Comparison of ENCODE assay signal across 8 cellular contexts in genomic region chr2:233061591-233062446, GRCh38.
DNase-seq lines count a peak whose midpoint lies in the region; ATAC-seq and TF ChIP-seq lines count a peak whose summit lies in the region.

No MANE protein-coding gene starts in this region.

- ATAC-seq in HG03039 (IDR thresholded peaks at IDR 0.05; ENCODE audit: unreplicated experiment), result peak; percentile 21

- H3K27me3 ChIP-seq in WERI-Rb-1 (ENCODE audit: insufficient read depth, low read depth, severe bottlenecking), result no peaks in the 10 kb centered on the region
- H3K27me3 ChIP-seq in rectal smooth muscle tissue (ENCODE audit: control insufficient read depth, insufficient read depth, low read length), result no peaks in the 10 kb centered on the region

- H3K27ac ChIP-seq in WERI-Rb-1 (peak overlapping the region; percentile 24; the same call in 1 of the 2 replicates), rectal smooth muscle tissue (ENCODE audit: low read depth, low read length) (peak overlapping the region; percentile 17)

- H3K4me3 ChIP-seq in WERI-Rb-1 (ENCODE audit: low read depth, low read length) (no peak overlapping the region), foreskin fibroblast (ENCODE audit: low read depth in 1 of 2, low read length in 2 of 2) (no peak overlapping the region), rectal smooth muscle tissue (ENCODE audit: low read length) (peak overlapping the region; percentile 59)

- H3K9me3 ChIP-seq in WERI-Rb-1 (ENCODE audit: severe bottlenecking), result no peaks in the 10 kb centered on the region

- TF ChIP-seq CTCF in WERI-Rb-1 (IDR thresholded peaks at IDR 0.05; ENCODE audit: low read depth, low read length), result peak; percentile 25; the same call in 1 of the 2 replicates
- TF ChIP-seq CTCF in foreskin fibroblast (IDR thresholded peaks at IDR 0.05; ENCODE audit: low read depth, low read length), result peak; percentile 13

- no peak overlapping the region for H3K9ac ChIP-seq in rectal smooth muscle tissue (ENCODE audit: low read length)

- peak; percentile 21 to 30 for DNase-seq in NOMO-1 (lab: John Stamatoyannopoulos, UW; ENCODE audit: unreplicated experiment in 2 of 2)
- DNase-seq in NOMO-1 treated with dmso at 0.1 percent for 144 hours (lab: John Stamatoyannopoulos, UW; ENCODE audit: unreplicated experiment), result no peak
- peak; percentile 33 for DNase-seq in WERI-Rb-1
- peak in 1 of 2 donors; percentile 28 for DNase-seq in foreskin fibroblast
- DNase-seq in middle frontal gyrus (ENCODE audit: extremely low spot score, low spot score), result no peak
- no peak for DNase-seq in NCI-H1092 treated with DMSO at 0.1 percent for 48 hours (lab: John Stamatoyannopoulos, UW)

- H3K36me3 ChIP-seq in WERI-Rb-1 (no peaks in the 10 kb centered on the region), rectal smooth muscle tissue (ENCODE audit: control insufficient read depth, insufficient read depth, low read length) (no peaks in the 10 kb centered on the region)

- H3K4me1 ChIP-seq in rectal smooth muscle tissue (ENCODE audit: control insufficient read depth, insufficient read depth, low read length), result no peaks in the 10 kb centered on the region

Comparison
In these comparisons a context has a peak if more than half of its experiments do, and no peak if none do; other contexts are left out.
1. DNase-seq: peak in NOMO-1 (2 of 2) and WERI-Rb-1 (single experiment); none in NOMO-1 treated with dmso at 0.1 percent for 144 hours (single experiment), middle frontal gyrus (single experiment) and NCI-H1092 treated with DMSO at 0.1 percent for 48 hours (single experiment).